In genomic region chr6:107756661-107757060, GRCh38 we compare ENCODE assay signal across 15 cellular contexts.
"Had no signal": no experiment of that assay in that cellular context is flagged by ENCODE, and none has a peak within 500 bp of the region (broad histone marks: within the 10 kb centered on the region; RNA-seq: fewer than 3 reads in every experiment).

No MANE protein-coding gene starts in this region.

- H3K4me3 Mint-ChIP-seq: activated B cell treated with CpG ODN at 0.5 μM for 24 hours; nephron progenitor cell; stimulated activated memory B cell treated with anti-CD40 and anti-IgM and Interleukin-4, amounts not matched to agents 10 μg/mL and 1 μg/mL and 100 μg/mL, for 72 hours had no signal

- ATAC-seq: body of pancreas; esophagus mucosa; left lung; stimulated activated memory B cell treated with anti-CD40 and anti-IgM and Interleukin-4, amounts not matched to agents 10 μg/mL and 1 μg/mL and 100 μg/mL, for 72 hours had no signal

- H3K9me3 ChIP-seq: body of pancreas, colonic mucosa, left lung had no signal

- H3K36me3 ChIP-seq: colonic mucosa, left lung, tibial nerve had no signal

- H3K27me3 Mint-ChIP-seq: activated B cell treated with CpG ODN at 0.5 μM for 24 hours; stimulated activated memory B cell treated with anti-CD40 and anti-IgM and Interleukin-4, amounts not matched to agents 10 μg/mL and 1 μg/mL and 100 μg/mL, for 72 hours had no signal

- H3K27ac Mint-ChIP-seq: activated B cell treated with CpG ODN at 0.5 μM for 24 hours; nephron progenitor cell; stimulated activated memory B cell treated with anti-CD40 and anti-IgM and Interleukin-4, amounts not matched to agents 10 μg/mL and 1 μg/mL and 100 μg/mL, for 72 hours had no signal

- H3K4me3 ChIP-seq: body of pancreas, colonic mucosa, left lung, tibial nerve had no signal

- H3K27me3 ChIP-seq: body of pancreas, colonic mucosa, left lung, tibial nerve had no signal

- DNase-seq: activated B cell treated with CpG ODN at 0.5 μM for 24 hours; activated CD4-positive, alpha-beta T cell treated with anti-CD3 and anti-CD28 coated beads, Interleukin-2, amount 50 U/mL, for 1 hour; activated CD8-positive, alpha-beta memory T cell treated with anti-CD3 and anti-CD28 coated beads, Interleukin-2, amount 50 U/mL, for 4 hours; activated naive CD4-positive, alpha-beta T cell treated with Interleukin-2 at 50 U/mL for 16 hours; amygdala; body of pancreas; caudate nucleus; colonic mucosa; left lung; nephron progenitor cell; occipital lobe; SHP77 treated with DMSO at 0.1 percent for 48 hours had no signal

- H3K4me1 ChIP-seq: body of pancreas, colonic mucosa, left lung, tibial nerve had no signal

- H3K4me1 Mint-ChIP-seq: activated B cell treated with CpG ODN at 0.5 μM for 24 hours; stimulated activated memory B cell treated with anti-CD40 and anti-IgM and Interleukin-4, amounts not matched to agents 10 μg/mL and 1 μg/mL and 100 μg/mL, for 72 hours had no signal
